In the genomic region with DNA sequence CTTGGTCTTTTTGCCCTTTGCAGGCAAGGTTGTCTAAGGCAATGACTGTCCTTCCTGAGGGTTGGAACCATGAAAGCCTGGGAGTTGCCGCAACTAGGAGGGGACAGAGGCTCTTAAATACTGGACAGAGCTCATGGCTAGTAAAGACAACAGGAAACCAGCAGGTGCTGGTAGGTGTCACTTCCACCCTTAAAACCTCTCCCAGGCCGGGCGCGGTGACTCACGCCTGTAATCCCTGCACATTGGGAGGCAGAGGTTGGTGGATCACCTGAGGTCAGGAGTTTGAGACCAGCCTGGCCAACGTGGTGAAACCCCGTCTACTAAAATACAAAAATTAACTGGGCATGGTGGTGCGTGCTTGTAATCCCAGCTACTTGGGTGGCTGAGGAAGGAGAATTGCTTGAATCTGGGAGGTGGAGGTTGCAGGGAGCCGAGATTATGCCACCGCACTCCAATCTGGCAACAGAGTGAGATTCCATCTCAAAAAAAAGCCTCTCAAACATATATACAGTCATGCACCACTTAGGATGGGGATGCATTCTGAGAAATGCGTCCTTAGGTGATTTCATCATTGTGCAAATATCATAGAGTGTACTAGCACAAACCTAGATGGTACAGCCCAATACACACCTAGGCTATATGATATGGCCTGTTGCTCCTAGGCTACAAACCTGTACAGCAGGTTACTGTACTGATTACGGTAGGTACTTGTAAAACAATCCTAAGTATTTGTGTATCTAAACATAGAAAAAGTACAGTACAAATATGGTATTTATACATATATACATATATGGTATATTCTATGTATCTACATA, we compare ENCODE assay signal across 27 cellular contexts.
"Had no signal": no experiment of that assay in that cellular context is flagged by ENCODE, and none has a peak within 500 bp of the region (broad histone marks: within the 10 kb centered on the region; RNA-seq: fewer than 3 reads in every experiment).

No MANE protein-coding gene starts in this region.

- H3K36me3 ChIP-seq: esophagus muscularis mucosa, left ventricle myocardium inferior, right lobe of liver, tibial nerve had no signal

- H3K4me3 ChIP-seq: esophagus muscularis mucosa, left ventricle myocardium inferior, right lobe of liver, skin epidermis, tibial nerve had no signal

- H3K4me1 ChIP-seq: esophagus muscularis mucosa, left ventricle myocardium inferior, right lobe of liver, tibial nerve had no signal

- H3K36me3 Mint-ChIP-seq: activated CD8-positive, alpha-beta memory T cell treated with anti-CD3 and anti-CD28 coated beads, Interleukin-2, amount 10 ng/mL, durations not matched to agents 7 days and 5 days; activated naive CD4-positive, alpha-beta T cell treated with anti-CD3 and anti-CD28 coated beads, Interleukin-2, amount 50 U/mL, for 72 hours; brain; stimulated activated effector memory CD8-positive, alpha-beta T cell treated with anti-CD3 and anti-CD28 coated beads, Interleukin-12 subunit alpha, Interleukin-12 subunit beta, amount 100 ng/mL, for 72 hours had no signal

- H3K27ac ChIP-seq: esophagus muscularis mucosa, left ventricle myocardium inferior, right lobe of liver, skin epidermis, tibial nerve, VCaP had no signal

- H3K4me3 Mint-ChIP-seq: activated CD4-positive, alpha-beta T cell treated with anti-CD3 and anti-CD28 coated beads, Interleukin-2, amount 10 ng/mL, durations not matched to agents 7 days and 5 days; activated CD8-positive, alpha-beta memory T cell treated with anti-CD3 and anti-CD28 coated beads, Interleukin-2, amount 10 ng/mL, durations not matched to agents 7 days and 5 days; activated CD8-positive, alpha-beta T cell treated with anti-CD3 and anti-CD28 coated beads for 36 hours; brain; nephron progenitor cell; stimulated activated effector memory CD8-positive, alpha-beta T cell treated with anti-CD3 and anti-CD28 coated beads, Interleukin-12 subunit alpha, Interleukin-12 subunit beta, amount 100 ng/mL, for 72 hours; stimulated activated naive CD8-positive, alpha-beta T cell treated with anti-CD3 and anti-CD28 coated beads, Interleukin-15, amount 100 ng/mL, for 72 hours; T-helper 2 cell treated with Interferon-gamma antibody and Interleukin-4, amounts not matched to agents 5 μg/mL and 100 μg/mL, for 36 hours had no signal

- H3K27ac Mint-ChIP-seq: activated CD4-positive, alpha-beta T cell treated with anti-CD3 and anti-CD28 coated beads, Interleukin-2, amount 10 ng/mL, durations not matched to agents 7 days and 5 days; activated CD8-positive, alpha-beta memory T cell treated with anti-CD3 and anti-CD28 coated beads, Interleukin-2, amount 10 ng/mL, durations not matched to agents 7 days and 5 days; activated CD8-positive, alpha-beta T cell treated with anti-CD3 and anti-CD28 coated beads for 36 hours; activated naive CD4-positive, alpha-beta T cell treated with anti-CD3 and anti-CD28 coated beads, Interleukin-2, amount 50 U/mL, for 72 hours; brain; nephron progenitor cell; stimulated activated effector memory CD8-positive, alpha-beta T cell treated with anti-CD3 and anti-CD28 coated beads, Interleukin-12 subunit alpha, Interleukin-12 subunit beta, amount 100 ng/mL, for 72 hours; T-helper 2 cell treated with Interferon-gamma antibody and Interleukin-4, amounts not matched to agents 5 μg/mL and 100 μg/mL, for 36 hours had no signal

- H3K4me1 Mint-ChIP-seq: activated CD4-positive, alpha-beta T cell treated with anti-CD3 and anti-CD28 coated beads, Interleukin-2, amount 10 ng/mL, durations not matched to agents 7 days and 5 days; activated CD8-positive, alpha-beta memory T cell treated with anti-CD3 and anti-CD28 coated beads, Interleukin-2, amount 10 ng/mL, durations not matched to agents 7 days and 5 days; stimulated activated effector memory CD8-positive, alpha-beta T cell treated with anti-CD3 and anti-CD28 coated beads, Interleukin-12 subunit alpha, Interleukin-12 subunit beta, amount 100 ng/mL, for 72 hours; stimulated activated naive CD8-positive, alpha-beta T cell treated with anti-CD3 and anti-CD28 coated beads, Interleukin-15, amount 100 ng/mL, for 72 hours had no signal

- H3K27me3 ChIP-seq: esophagus muscularis mucosa, right lobe of liver, tibial nerve had no signal

- H3K27me3 Mint-ChIP-seq: activated CD4-positive, alpha-beta T cell treated with anti-CD3 and anti-CD28 coated beads, Interleukin-2, amount 10 ng/mL, durations not matched to agents 7 days and 5 days; activated CD8-positive, alpha-beta T cell treated with anti-CD3 and anti-CD28 coated beads for 36 hours; stimulated activated naive CD8-positive, alpha-beta T cell treated with anti-CD3 and anti-CD28 coated beads, Interleukin-15, amount 100 ng/mL, for 72 hours had no signal

- ATAC-seq: activated CD8-positive, alpha-beta memory T cell treated with anti-CD3 and anti-CD28 coated beads, Interleukin-2, amount 10 ng/mL, durations not matched to agents 7 days and 5 days; activated CD8-positive, alpha-beta T cell treated with anti-CD3 and anti-CD28 coated beads for 36 hours; activated naive CD4-positive, alpha-beta T cell treated with anti-CD3 and anti-CD28 coated beads, Interleukin-2, amount 50 U/mL, for 72 hours; right lobe of liver; stimulated activated effector memory CD8-positive, alpha-beta T cell treated with anti-CD3 and anti-CD28 coated beads, Interleukin-12 subunit alpha, Interleukin-12 subunit beta, amount 100 ng/mL, for 72 hours; stimulated activated naive CD8-positive, alpha-beta T cell treated with anti-CD3 and anti-CD28 coated beads, Interleukin-15, amount 100 ng/mL, for 72 hours had no signal

- DNase-seq: activated CD4-positive, alpha-beta T cell treated with anti-CD3 and anti-CD28 coated beads, Interleukin-2, amount 10 ng/mL, durations not matched to agents 7 days and 5 days; activated CD4-positive, CD25-positive, alpha-beta regulatory T cell treated with anti-CD3 and anti-CD28 coated beads, Interleukin-2, amount 50 U/mL, for 72 hours; activated CD8-positive, alpha-beta memory T cell treated with anti-CD3 and anti-CD28 coated beads, Interleukin-2, amount 10 ng/mL, durations not matched to agents 7 days and 5 days; activated CD8-positive, alpha-beta T cell treated with anti-CD3 and anti-CD28 coated beads for 36 hours; activated gamma-delta T cell; activated T-cell treated with anti-CD3 and anti-CD28 coated beads for 4 hours; aorta; caudate nucleus; dermis blood vessel endothelial cell; effector memory CD4-positive, alpha-beta T cell; hippocampal formation; kidney glomerular epithelial cell; left ventricle myocardium inferior; mammary epithelial cell; midbrain; nephron progenitor cell; right lobe of liver; stimulated activated CD4-positive, alpha-beta T cell treated with anti-CD3 and anti-CD28 coated beads, Interleukin-1b, Interleukin-23, amount 100 ng/mL, for 48 hours; stimulated activated naive CD8-positive, alpha-beta T cell treated with anti-CD3 and anti-CD28 coated beads, Interleukin-15, amount 100 ng/mL, for 72 hours had no signal

- H3K9me3 ChIP-seq: esophagus muscularis mucosa, left ventricle myocardium inferior, right lobe of liver, tibial nerve had no signal

- H3K9me3 Mint-ChIP-seq: activated naive CD4-positive, alpha-beta T cell treated with anti-CD3 and anti-CD28 coated beads, Interleukin-2, amount 50 U/mL, for 72 hours; brain; nephron progenitor cell; stimulated activated effector memory CD8-positive, alpha-beta T cell treated with anti-CD3 and anti-CD28 coated beads, Interleukin-12 subunit alpha, Interleukin-12 subunit beta, amount 100 ng/mL, for 72 hours; T-helper 2 cell treated with Interferon-gamma antibody and Interleukin-4, amounts not matched to agents 5 μg/mL and 100 μg/mL, for 36 hours had no signal
